In the genomic region with DNA sequence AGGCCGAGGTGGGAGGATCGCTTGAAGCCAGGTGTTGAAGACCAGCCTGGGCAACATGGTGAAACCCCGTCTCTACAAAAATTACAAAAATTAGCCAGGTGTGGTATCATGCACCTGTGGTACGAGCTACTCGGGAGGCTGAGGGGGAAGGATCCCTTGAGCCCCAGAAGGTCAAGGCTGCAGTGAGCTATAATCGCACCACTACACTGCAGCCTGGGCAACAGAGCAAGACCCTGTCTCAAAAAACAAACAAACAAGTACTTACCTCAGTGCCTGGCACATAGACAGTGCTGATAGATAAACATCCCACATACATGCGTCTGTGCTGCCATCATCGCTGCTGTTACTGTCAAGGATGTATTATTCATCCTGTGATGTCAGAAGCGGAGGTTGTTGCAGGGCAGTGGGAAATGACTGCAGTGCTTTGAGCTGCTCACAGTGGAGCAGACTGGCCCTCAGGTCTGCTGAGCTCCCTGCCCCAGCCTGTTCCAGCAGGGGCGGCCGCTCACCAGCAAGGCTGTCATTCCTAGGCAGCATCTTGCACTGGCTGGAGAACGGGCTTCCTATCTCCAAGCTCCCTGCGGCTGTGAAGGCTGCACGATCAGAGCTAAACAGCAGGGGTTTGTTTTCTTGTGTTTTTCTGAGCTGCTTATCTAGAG, we compare ENCODE assay signal across 8 cellular contexts. TPM values are rescaled to one million over a fixed set of nuclear protein-coding genes. Genes with fewer than 3 reads are reported as not detected.
DNase-seq lines count a peak whose midpoint lies in the region; ATAC-seq and TF ChIP-seq lines count a peak whose summit lies in the region.

No MANE protein-coding gene starts in this region.

- intact Hi-C loops in posterior vena cava (cut with DNase I) (no loop called here), natural killer cell (cut with micrococcal nuclease) (no loop called here)

- no peaks in the 10 kb centered on the region for H3K9me3 Mint-ChIP-seq in natural killer cell

- TF ChIP-seq CTCF in epithelial cell of esophagus (IDR thresholded peaks at IDR 0.05; ENCODE audit: insufficient read depth, low read depth, low read length, missing control alignments) (no peak), natural killer cell (IDR thresholded peaks at IDR 0.05) (no peak)

- ATAC-seq in GM18873 (IDR thresholded peaks at IDR 0.05; ENCODE audit: low FRiP score, unreplicated experiment) (no peak), natural killer cell (no peak)

- no peak overlapping the region for H3K4me3 ChIP-seq in epithelial cell of esophagus (ENCODE audit: low read length)

- H3K4me1 Mint-ChIP-seq in natural killer cell = peaks cover 27 to 54% of the 10 kb centered on the region in 2 donors

- no peaks in the 10 kb centered on the region for H3K27me3 Mint-ChIP-seq in natural killer cell (ENCODE audit: low read depth in 2 of 2)

- no peaks in the 10 kb centered on the region for H3K36me3 Mint-ChIP-seq in natural killer cell

- H3K27ac Mint-ChIP-seq in natural killer cell = no peak overlapping the region

- no peak overlapping the region for H3K4me3 Mint-ChIP-seq in natural killer cell

- peak; percentile 20 for DNase-seq in CD1c-positive myeloid dendritic cell (ENCODE audit: extremely low spot score)
- peak; percentile 29 for DNase-seq in M059J (ENCODE audit: low read depth)
- peak; percentile 75 for DNase-seq in epithelial cell of esophagus (ENCODE audit: low read depth)
- peak; percentile 87 for DNase-seq in non-pigmented ciliary epithelial cell (ENCODE audit: low read depth)
- no peak for DNase-seq in NCI-H1694 treated with DMSO at 0.1 percent for 48 hours (lab: John Stamatoyannopoulos, UW)
- DNase-seq in posterior vena cava (ENCODE audit: low spot score) = no peak
- DNase-seq in natural killer cell = no peak

RNA-seq across cellular contexts. Expression of gene FOXK1, which starts 18.6 kb away (rescaled TPM):
- 6.6 and 11.6 TPM in 2 replicates for total RNA-seq in M059J (2014; rRNA removed; shearing (Covaris generic))
- total RNA-seq in posterior vena cava = 10 to 100 TPM; 30.5 to 32.3 TPM
- 10 to 100 TPM; 51.6 to 59.7 (median 55.3) TPM for total RNA-seq in natural killer cell

Comparison
In these comparisons a context has a peak if more than half of its experiments do, and no peak if none do; other contexts are left out.
1. DNase-seq: peak in CD1c-positive myeloid dendritic cell (single experiment), M059J (single experiment), epithelial cell of esophagus (single experiment) and non-pigmented ciliary epithelial cell (single experiment); none in NCI-H1694 treated with DMSO at 0.1 percent for 48 hours (single experiment), posterior vena cava (single experiment) and natural killer cell (single experiment).